Comparison of ENCODE assay signal across 38 cellular contexts in genomic region chr13:100357764-100358163, GRCh38.
"Had no signal": no experiment of that assay in that cellular context is flagged by ENCODE, and none has a peak within 500 bp of the region (broad histone marks: within the 10 kb centered on the region; RNA-seq: fewer than 3 reads in every experiment).

No MANE protein-coding gene starts in this region.

- H3K36me3 Mint-ChIP-seq: activated CD4-positive, alpha-beta memory T cell treated with anti-CD3 and anti-CD28 coated beads for 36 hours; activated naive CD8-positive, alpha-beta T cell treated with anti-CD3 and anti-CD28 coated beads for 36 hours had no signal

- DNase-seq: activated CD4-positive, alpha-beta memory T cell treated with anti-CD3 and anti-CD28 coated beads for 36 hours; activated CD4-positive, alpha-beta T cell treated with anti-CD3 and anti-CD28 coated beads for 36 hours; activated CD4-positive, alpha-beta T cell treated with anti-CD3 and anti-CD28 coated beads, Interleukin-2, amount 10 ng/mL, durations not matched to agents 24 days and 14 days; activated CD4-positive, CD25-positive, alpha-beta regulatory T cell; activated CD4-positive, CD25-positive, alpha-beta regulatory T cell treated with anti-CD3 and anti-CD28 coated beads, Interleukin-2, amount 50 U/mL, for 72 hours; activated CD8-positive, alpha-beta memory T cell treated with anti-CD3 and anti-CD28 coated beads, Interleukin-2, amount 10 ng/mL, durations not matched to agents 7 days and 5 days; activated CD8-positive, alpha-beta memory T cell treated with anti-CD3 and anti-CD28 coated beads, Interleukin-2, amount 50 U/mL, for 4 hours; activated CD8-positive, alpha-beta T cell treated with anti-CD3 and anti-CD28 coated beads, Interleukin-2, amount 10 ng/mL, durations not matched to agents 7 days and 5 days; activated effector memory CD4-positive, alpha-beta T cell treated with anti-CD3 and anti-CD28 coated beads, Interleukin-2, amount 50 U/mL, for 16 hours; activated naive CD4-positive, alpha-beta T cell treated with anti-CD3 and anti-CD28 coated beads for 36 hours; activated naive CD8-positive, alpha-beta T cell treated with anti-CD3 and anti-CD28 coated beads for 36 hours; activated naive CD8-positive, alpha-beta T cell treated with anti-CD3 and anti-CD28 coated beads, Interleukin-2, amount 50 U/mL, for 24 hours; activated T-cell treated with anti-CD3 and anti-CD28 coated beads, Interleukin-2, amount 50 U/mL, for 1 hour; activated T-cell treated with anti-CD3 and anti-CD28 coated beads, Interleukin-2, amount 50 U/mL, for 48 hours; adrenal gland; amygdala; aorta; central memory CD4-positive, alpha-beta T cell; cerebellar nuclear complex; colonic mucosa; effector CD8-positive, alpha-beta T cell; esophagus squamous epithelium; foreskin melanocyte; heart right ventricle; T-helper 17 cell; T1000; WERI-Rb-1 had no signal

- H3K27ac Mint-ChIP-seq: activated CD4-positive, alpha-beta memory T cell treated with anti-CD3 and anti-CD28 coated beads for 36 hours; activated CD4-positive, alpha-beta T cell treated with anti-CD3 and anti-CD28 coated beads for 36 hours; activated CD4-positive, alpha-beta T cell treated with anti-CD3 and anti-CD28 coated beads, Interleukin-2, amount 10 ng/mL, durations not matched to agents 24 days and 14 days; activated CD8-positive, alpha-beta memory T cell treated with anti-CD3 and anti-CD28 coated beads, Interleukin-2, amount 10 ng/mL, durations not matched to agents 7 days and 5 days; activated CD8-positive, alpha-beta T cell treated with anti-CD3 and anti-CD28 coated beads, Interleukin-2, amount 10 ng/mL, durations not matched to agents 7 days and 5 days; activated naive CD4-positive, alpha-beta T cell treated with anti-CD3 and anti-CD28 coated beads for 36 hours; activated naive CD4-positive, alpha-beta T cell treated with anti-CD3 and anti-CD28 coated beads, Interleukin-2, amount 50 U/mL, for 24 hours; activated naive CD8-positive, alpha-beta T cell treated with anti-CD3 and anti-CD28 coated beads for 36 hours; activated naive CD8-positive, alpha-beta T cell treated with anti-CD3 and anti-CD28 coated beads, Interleukin-2, amount 50 U/mL, for 24 hours; activated T-helper 1 cell treated with anti-CD3 and anti-CD28 coated beads, Interleukin-12 subunit alpha, Interleukin-12 subunit beta, Interleukin-2, Interleukin-4 antibody, amounts not matched to agents 30 ng/mL and 10 ng/mL and 1 ng/mL, durations not matched to agents 14 hours and 24 hours and 36 hours; activated T-helper 2 cell treated with anti-CD3 and anti-CD28 coated beads, Interferon-gamma antibody, Interleukin-2, Interleukin-4, amounts not matched to agents 10 μg/mL and 5 μg/mL and 100 μg/mL, durations not matched to agents 14 hours and 24 hours and 36 hours; brain; T-helper 17 cell; T-helper 2 cell treated with Interferon-gamma antibody and Interleukin-4, amounts not matched to agents 5 μg/mL and 100 μg/mL, for 36 hours had no signal

- H3K4me1 Mint-ChIP-seq: activated CD4-positive, alpha-beta T cell treated with anti-CD3 and anti-CD28 coated beads for 36 hours; activated CD4-positive, alpha-beta T cell treated with anti-CD3 and anti-CD28 coated beads, Interleukin-2, amount 10 ng/mL, durations not matched to agents 24 days and 14 days; activated CD8-positive, alpha-beta memory T cell treated with anti-CD3 and anti-CD28 coated beads, Interleukin-2, amount 10 ng/mL, durations not matched to agents 7 days and 5 days; activated naive CD4-positive, alpha-beta T cell treated with anti-CD3 and anti-CD28 coated beads, Interleukin-2, amount 50 U/mL, for 24 hours; activated naive CD8-positive, alpha-beta T cell treated with anti-CD3 and anti-CD28 coated beads for 36 hours; activated naive CD8-positive, alpha-beta T cell treated with anti-CD3 and anti-CD28 coated beads, Interleukin-2, amount 50 U/mL, for 24 hours had no signal

- ATAC-seq: activated CD4-positive, alpha-beta T cell treated with anti-CD3 and anti-CD28 coated beads for 36 hours; activated CD8-positive, alpha-beta memory T cell treated with anti-CD3 and anti-CD28 coated beads, Interleukin-2, amount 10 ng/mL, durations not matched to agents 7 days and 5 days; activated CD8-positive, alpha-beta T cell treated with anti-CD3 and anti-CD28 coated beads, Interleukin-2, amount 10 ng/mL, durations not matched to agents 7 days and 5 days; activated naive CD8-positive, alpha-beta T cell treated with anti-CD3 and anti-CD28 coated beads, Interleukin-2, amount 50 U/mL, for 24 hours; gastroesophageal sphincter; heart right ventricle; T-helper 17 cell had no signal

- H3K9me3 ChIP-seq: adrenal gland, breast epithelium, colonic mucosa, esophagus squamous epithelium, gastroesophageal sphincter had no signal

- H3K27ac ChIP-seq: adrenal gland, breast epithelium, cardiac muscle cell, colonic mucosa, epithelial cell of prostate, esophagus squamous epithelium, gastroesophageal sphincter, heart right ventricle, WERI-Rb-1 had no signal

- FAIRE-seq: endometrium, endothelial cell of umbilical vein had no signal

- H3K36me3 ChIP-seq: adrenal gland, breast epithelium, cardiac muscle cell, colonic mucosa, esophagus squamous epithelium, heart right ventricle had no signal

- H3K9me3 Mint-ChIP-seq: activated CD4-positive, alpha-beta memory T cell treated with anti-CD3 and anti-CD28 coated beads for 36 hours; activated naive CD4-positive, alpha-beta T cell treated with anti-CD3 and anti-CD28 coated beads for 36 hours; activated naive CD4-positive, alpha-beta T cell treated with anti-CD3 and anti-CD28 coated beads, Interleukin-2, amount 50 U/mL, for 24 hours; activated naive CD8-positive, alpha-beta T cell treated with anti-CD3 and anti-CD28 coated beads for 36 hours; activated naive CD8-positive, alpha-beta T cell treated with anti-CD3 and anti-CD28 coated beads, Interleukin-2, amount 50 U/mL, for 24 hours; activated T-helper 1 cell treated with anti-CD3 and anti-CD28 coated beads, Interleukin-12 subunit alpha, Interleukin-12 subunit beta, Interleukin-2, Interleukin-4 antibody, amounts not matched to agents 30 ng/mL and 10 ng/mL and 1 ng/mL, durations not matched to agents 14 hours and 24 hours and 36 hours; activated T-helper 2 cell treated with anti-CD3 and anti-CD28 coated beads, Interferon-gamma antibody, Interleukin-2, Interleukin-4, amounts not matched to agents 10 μg/mL and 5 μg/mL and 100 μg/mL, durations not matched to agents 14 hours and 24 hours and 36 hours; T-helper 2 cell treated with Interferon-gamma antibody and Interleukin-4, amounts not matched to agents 5 μg/mL and 100 μg/mL, for 36 hours had no signal

- H3K27me3 Mint-ChIP-seq: activated CD4-positive, alpha-beta memory T cell treated with anti-CD3 and anti-CD28 coated beads for 36 hours; activated CD4-positive, alpha-beta T cell treated with anti-CD3 and anti-CD28 coated beads for 36 hours; activated CD4-positive, alpha-beta T cell treated with anti-CD3 and anti-CD28 coated beads, Interleukin-2, amount 10 ng/mL, durations not matched to agents 24 days and 14 days; activated CD8-positive, alpha-beta memory T cell treated with anti-CD3 and anti-CD28 coated beads, Interleukin-2, amount 10 ng/mL, durations not matched to agents 7 days and 5 days; activated naive CD4-positive, alpha-beta T cell treated with anti-CD3 and anti-CD28 coated beads, Interleukin-2, amount 50 U/mL, for 24 hours; activated naive CD8-positive, alpha-beta T cell treated with anti-CD3 and anti-CD28 coated beads for 36 hours; activated naive CD8-positive, alpha-beta T cell treated with anti-CD3 and anti-CD28 coated beads, Interleukin-2, amount 50 U/mL, for 24 hours; brain; T-helper 17 cell had no signal

- H3K4me3 Mint-ChIP-seq: activated CD4-positive, alpha-beta memory T cell treated with anti-CD3 and anti-CD28 coated beads for 36 hours; activated CD4-positive, alpha-beta T cell treated with anti-CD3 and anti-CD28 coated beads for 36 hours; activated CD4-positive, alpha-beta T cell treated with anti-CD3 and anti-CD28 coated beads, Interleukin-2, amount 10 ng/mL, durations not matched to agents 24 days and 14 days; activated CD8-positive, alpha-beta memory T cell treated with anti-CD3 and anti-CD28 coated beads, Interleukin-2, amount 10 ng/mL, durations not matched to agents 7 days and 5 days; activated CD8-positive, alpha-beta T cell treated with anti-CD3 and anti-CD28 coated beads, Interleukin-2, amount 10 ng/mL, durations not matched to agents 7 days and 5 days; activated naive CD4-positive, alpha-beta T cell treated with anti-CD3 and anti-CD28 coated beads for 36 hours; activated naive CD4-positive, alpha-beta T cell treated with anti-CD3 and anti-CD28 coated beads, Interleukin-2, amount 50 U/mL, for 24 hours; activated naive CD8-positive, alpha-beta T cell treated with anti-CD3 and anti-CD28 coated beads for 36 hours; activated naive CD8-positive, alpha-beta T cell treated with anti-CD3 and anti-CD28 coated beads, Interleukin-2, amount 50 U/mL, for 24 hours; activated T-helper 1 cell treated with anti-CD3 and anti-CD28 coated beads, Interleukin-12 subunit alpha, Interleukin-12 subunit beta, Interleukin-2, Interleukin-4 antibody, amounts not matched to agents 30 ng/mL and 10 ng/mL and 1 ng/mL, durations not matched to agents 14 hours and 24 hours and 36 hours; brain; T-helper 17 cell; T-helper 2 cell treated with Interferon-gamma antibody and Interleukin-4, amounts not matched to agents 5 μg/mL and 100 μg/mL, for 36 hours had no signal

- H3K4me1 ChIP-seq: adrenal gland, breast epithelium, colonic mucosa, esophagus squamous epithelium, gastroesophageal sphincter had no signal

- H3K4me3 ChIP-seq: adrenal gland, breast epithelium, cardiac muscle cell, colonic mucosa, esophagus squamous epithelium, gastroesophageal sphincter, heart right ventricle had no signal

- H3K27me3 ChIP-seq: adrenal gland, breast epithelium, cardiac muscle cell, colonic mucosa, esophagus squamous epithelium, gastroesophageal sphincter, heart right ventricle had no signal
